17 cellular contexts compared by ENCODE assay signal in the genomic region with DNA sequence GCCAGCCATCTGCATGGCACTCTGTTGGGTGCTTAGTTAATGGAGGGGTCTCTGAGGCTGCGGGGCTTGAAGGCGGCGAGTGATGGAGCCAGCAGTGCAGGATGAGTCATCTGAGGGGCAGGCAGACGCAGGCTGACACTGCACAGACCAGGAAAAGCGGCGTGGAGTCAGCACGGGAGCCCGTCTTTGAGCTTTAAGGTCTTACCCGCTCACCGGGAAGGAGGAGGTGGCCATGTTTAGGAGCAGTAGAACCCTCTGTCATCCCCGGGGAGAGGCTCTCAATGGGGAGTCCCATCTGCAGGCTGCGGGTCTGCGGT. TPM values are rescaled to one million over a fixed set of nuclear protein-coding genes. Genes with fewer than 3 reads are reported as not detected.
DNase-seq lines count a peak whose midpoint lies in the region; ATAC-seq, FAIRE-seq and TF ChIP-seq lines count a peak whose summit lies in the region.
"Had no signal": no experiment of that assay in that cellular context is flagged by ENCODE, and none has a peak within 500 bp of the region (broad histone marks: within the 10 kb centered on the region; RNA-seq: fewer than 3 reads in every experiment).

No MANE protein-coding gene starts in this region.

- H3K27me3 ChIP-seq in A673 (replicated peaks; ENCODE audit: insufficient read depth, low read depth, low read length, poor library complexity), result no peaks in the 10 kb centered on the region
- no peaks in the 10 kb centered on the region for H3K27me3 ChIP-seq in naive thymus-derived CD4-positive, alpha-beta T cell (ENCODE audit: control insufficient read depth in 2 of 2, insufficient read depth in 2 of 2, low read length in 2 of 2)
- H3K27me3 ChIP-seq: neutrophil, Peyer's patch had no signal

- H3K36me3 Mint-ChIP-seq in naive thymus-derived CD4-positive, alpha-beta T cell, result peaks cover 3 to 28% (median 9%) of the 10 kb centered on the region in 5 donors

- no peaks in the 10 kb centered on the region for H3K9me3 Mint-ChIP-seq in naive thymus-derived CD4-positive, alpha-beta T cell
- H3K9me3 Mint-ChIP-seq: activated CD4-positive, alpha-beta T cell treated with anti-CD3 and anti-CD28 coated beads, Interleukin-2, amount 10 ng/mL, durations not matched to agents 24 days and 14 days had no signal

- no peak for ATAC-seq in naive thymus-derived CD4-positive, alpha-beta T cell

- no peak overlapping the region for H3K27ac ChIP-seq in A673 (ENCODE audit: low read depth, low read length, poor library complexity, severe bottlenecking)
- peak overlapping the region; percentile 89; the same call in 1 of the 2 replicates for H3K27ac ChIP-seq in VCaP
- H3K27ac ChIP-seq in naive thymus-derived CD4-positive, alpha-beta T cell (ENCODE audit: low read depth, low read length), result no peak overlapping the region
- H3K27ac ChIP-seq: neutrophil had no signal

- POLR2A ChIA-PET in A673 (lab: Charles Lee; ENCODE audit: low non-redundant PET), result no interaction called here
- POLR2A ChIA-PET in naive thymus-derived CD4-positive, alpha-beta T cell (lab: Charles Lee), result no interaction called here

- no peaks in the 10 kb centered on the region for H3K9me3 ChIP-seq in A673 (ENCODE audit: low read depth, low read length, poor library complexity, severe bottlenecking)
- H3K9me3 ChIP-seq in naive thymus-derived CD4-positive, alpha-beta T cell (ENCODE audit: control insufficient read depth in 2 of 3, low read length in 3 of 3), result no peaks in the 10 kb centered on the region
- H3K9me3 ChIP-seq: neutrophil, Peyer's patch had no signal

- TF ChIP-seq POLR2A in GM12891 (IDR thresholded peaks at IDR 0.05; ENCODE audit: low read depth, low read length), result no peak

- TF ChIP-seq CTCF in A673 (conservative IDR thresholded peaks at IDR 0.05; ENCODE audit: low read depth, low read length) (no peak), VCaP (conservative IDR thresholded peaks at IDR 0.05) (no peak), fibroblast of mammary gland (conservative IDR thresholded peaks at IDR 0.05; ENCODE audit: control insufficient read depth, insufficient read depth, low read depth, low read length) (no peak), foreskin fibroblast (IDR thresholded peaks at IDR 0.05; ENCODE audit: low read depth, low read length) (no peak)

- H3K36me3 ChIP-seq in A673 (ENCODE audit: insufficient read depth, low read length, poor library complexity, severe bottlenecking), result peaks cover 3% of the 10 kb centered on the region
- H3K36me3 ChIP-seq in naive thymus-derived CD4-positive, alpha-beta T cell (ENCODE audit: control insufficient read depth in 2 of 3, insufficient read depth in 3 of 3, low read length in 3 of 3), result peaks cover 0 to 66% (median 7%) of the 10 kb centered on the region in 3 experiments
- H3K36me3 ChIP-seq: neutrophil had no signal

- CTCF ChIA-PET in A673 (lab: Charles Lee), result no interaction called here
- CTCF ChIA-PET in naive thymus-derived CD4-positive, alpha-beta T cell (lab: Charles Lee), result no interaction called here

- peaks cover 10% of the 10 kb centered on the region for H3K4me1 ChIP-seq in A673 (ENCODE audit: insufficient read depth, low read length, poor library complexity, severe bottlenecking)
- no peaks in the 10 kb centered on the region for H3K4me1 ChIP-seq in naive thymus-derived CD4-positive, alpha-beta T cell (ENCODE audit: control insufficient read depth in 2 of 2, insufficient read depth in 2 of 2, low read length in 2 of 2)

- H3K4me3 ChIP-seq in A673 (ENCODE audit: low read depth, low read length, poor library complexity, severe bottlenecking) (no peak overlapping the region), fibroblast of mammary gland (ENCODE audit: control insufficient read depth, low read depth, low read length) (no peak overlapping the region), foreskin fibroblast (ENCODE audit: low read depth in 1 of 2, low read length in 2 of 2) (no peak overlapping the region)
- no peak overlapping the region for H3K4me3 ChIP-seq in naive thymus-derived CD4-positive, alpha-beta T cell (ENCODE audit: low read length)
- H3K4me3 ChIP-seq: Peyer's patch had no signal

- no peak overlapping the region for H3K4me3 Mint-ChIP-seq in naive thymus-derived CD4-positive, alpha-beta T cell
- H3K4me3 Mint-ChIP-seq: activated CD4-positive, alpha-beta T cell treated with anti-CD3 and anti-CD28 coated beads, Interleukin-2, amount 10 ng/mL, durations not matched to agents 24 days and 14 days had no signal

- H3K27ac Mint-ChIP-seq in naive thymus-derived CD4-positive, alpha-beta T cell, result peak overlapping the region in 5 of 9 donors; percentile 41 to 76 (median 58)

- H3K27me3 Mint-ChIP-seq in naive thymus-derived CD4-positive, alpha-beta T cell, result no peaks in the 10 kb centered on the region
- H3K27me3 Mint-ChIP-seq: activated CD4-positive, alpha-beta T cell treated with anti-CD3 and anti-CD28 coated beads, Interleukin-2, amount 10 ng/mL, durations not matched to agents 24 days and 14 days had no signal

- H3K4me1 Mint-ChIP-seq in naive thymus-derived CD4-positive, alpha-beta T cell, result peaks cover 29 to 52% (median 47%) of the 10 kb centered on the region in 7 donors

- BruUV-seq in A673 (replicated peaks; lab: Mats Ljungman, UMichigan), result no TSS peak

- no peak for FAIRE-seq in GM12891 (lab: Jason Lieb, UNC)
- FAIRE-seq: colon, frontal cortex had no signal

- DNase-seq in A673 (ENCODE audit: low spot score) (peak; percentile 58), fibroblast of mammary gland (ENCODE audit: low read depth) (peak; percentile 79), T-helper 9 cell (no peak), foreskin fibroblast (no peak), GM12891 (ENCODE audit: insufficient read length, low spot score) (no peak), NCI-H524 (lab: John Stamatoyannopoulos, UW) (no peak)
- no peak for DNase-seq in naive thymus-derived CD4-positive, alpha-beta T cell
- DNase-seq: activated CD4-positive, alpha-beta T cell treated with anti-CD3 and anti-CD28 coated beads, Interleukin-2, amount 10 ng/mL, durations not matched to agents 24 days and 14 days; activated gamma-delta T cell; NCI-H1417 treated with DMSO at 0.1 percent for 48 hours; NCI-H510A treated with DMSO at 0.1 percent for 48 hours; Peyer's patch; stimulated activated CD4-positive, alpha-beta T cell treated with anti-CD3 and anti-CD28 coated beads, Interleukin-12 subunit alpha, Interleukin-12 subunit beta, amount 100 ng/mL, for 4 hours had no signal

- intact Hi-C loops in A673 (cut with micrococcal nuclease; ENCODE audit: unreplicated experiment), result no loop called here
- intact Hi-C loops in naive thymus-derived CD4-positive, alpha-beta T cell (cut with micrococcal nuclease), result no loop called here

TF ChIP-seq in GM12891, 5 proteins besides CTCF, POLR2A, EP300 and RAD21:
- TF ChIP-seq PAX5 (IDR thresholded peaks at IDR 0.05; ENCODE audit: insufficient read depth, low read length, severe bottlenecking) (no peak), SPI1 (IDR thresholded peaks at IDR 0.05; ENCODE audit: low read depth, low read length) (no peak), TAF1 (IDR thresholded peaks at IDR 0.05; ENCODE audit: low read depth, low read length) (no peak), POU2F2 (IDR thresholded peaks at IDR 0.05; ENCODE audit: low read depth, low read length) (no peak), POLR2AphosphoS5 (IDR thresholded peaks at IDR 0.05; ENCODE audit: low read depth, low read length) (no peak)
TF ChIP-seq in GM12891: peak in this region for 0.

RNA-seq across cellular contexts. Expression of gene NAXD, which starts 13.1 kb away (rescaled TPM):
- 27.9 and 32.0 TPM in 2 replicates for total RNA-seq in A673 (2021)
- 10 to 100 TPM; 17.2 to 34.1 (median 25.9) TPM for total RNA-seq in naive thymus-derived CD4-positive, alpha-beta T cell
- polyA plus RNA-seq in naive thymus-derived CD4-positive, alpha-beta T cell, result 10 to 100 TPM; 18.8 to 35.4 TPM
- polyA plus RNA-seq in GM12891 (2012; ENCODE audit: low read depth, missing spikeins), result 28.0 TPM

Comparison
In these comparisons a context has a peak if more than half of its experiments do, and no peak if none do; other contexts are left out.
1. DNase-seq: peak in A673 (single experiment) and fibroblast of mammary gland (single experiment); none in naive thymus-derived CD4-positive, alpha-beta T cell (0 of 9), T-helper 9 cell (single experiment), foreskin fibroblast (0 of 2), GM12891 (single experiment) and NCI-H524 (0 of 2).